In the genomic region with DNA sequence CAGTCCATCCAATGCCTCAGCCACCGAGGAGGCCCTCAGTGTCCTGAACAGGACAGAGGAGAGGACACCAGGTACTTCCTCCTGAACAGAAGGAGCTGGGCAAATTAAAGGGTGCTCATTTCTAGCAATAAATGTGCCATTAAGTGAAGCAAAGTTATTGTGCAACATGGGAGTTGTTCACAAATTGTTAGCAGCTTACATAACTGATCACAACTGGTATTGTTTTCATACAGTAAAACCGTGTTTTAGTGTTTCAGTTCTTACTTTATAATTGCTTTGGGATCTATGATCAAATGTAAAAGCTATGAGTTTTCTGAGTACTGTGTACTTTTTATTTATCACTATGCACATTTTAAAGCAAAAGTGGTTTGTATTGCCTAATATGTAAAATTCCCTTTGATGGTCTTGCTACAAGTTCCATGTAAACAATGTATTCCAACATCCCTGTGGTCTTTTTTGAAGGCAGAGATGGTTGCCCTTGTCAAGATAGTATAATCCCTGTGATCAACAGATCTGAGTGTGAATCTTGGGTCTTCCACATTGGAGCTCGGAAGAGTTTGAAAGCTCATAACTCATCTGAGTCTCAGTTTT, we compare ENCODE assay signal across 25 cellular contexts.
"Had no signal": no experiment of that assay in that cellular context is flagged by ENCODE, and none has a peak within 500 bp of the region (broad histone marks: within the 10 kb centered on the region; RNA-seq: fewer than 3 reads in every experiment).

No MANE protein-coding gene starts in this region.

- H3K79me2 ChIP-seq: parathyroid adenoma had no signal

- DNase-seq: cortex of kidney; endodermal cell; immature natural killer cell; left ventricle myocardium superior; mucosa of descending colon; naive B cell; stimulated activated CD4-positive, alpha-beta T cell treated with anti-CD3 and anti-CD28 coated beads, Interleukin-2, amount 100 ng/mL, for 24 hours; stimulated activated CD4-positive, alpha-beta T cell treated with anti-CD3 and anti-CD28 coated beads, Interleukin-4, amount 100 ng/mL, for 24 hours; stimulated activated naive CD4-positive, alpha-beta T cell treated with Interleukin-2 at 50 U/mL for 16 hours; stomach; thyroid gland; trophoblast cell had no signal

- H3K27ac ChIP-seq: esophagus muscularis mucosa, neutrophil, parathyroid adenoma, right atrium auricular region, stomach, thyroid gland had no signal

- H3K9ac ChIP-seq: parathyroid adenoma had no signal

- H3K27me3 Mint-ChIP-seq: memory B cell; naive B cell; natural killer cell treated with Interleukin-12 subunit alpha and Interleukin-12 subunit beta and Interleukin-15 and Interleukin-18, amount 100 ng/mL, for 72 hours; progenitor cell of endocrine pancreas had no signal

- H3K9me3 Mint-ChIP-seq: endodermal cell; memory B cell; mesothelial cell of epicardium; naive B cell; natural killer cell treated with Interleukin-12 subunit alpha and Interleukin-12 subunit beta and Interleukin-15 and Interleukin-18, amount 100 ng/mL, for 72 hours; neural crest cell; stimulated activated effector memory CD8-positive, alpha-beta T cell treated with anti-CD3 and anti-CD28 coated beads, Interleukin-12 subunit alpha, Interleukin-12 subunit beta, amount 100 ng/mL, for 72 hours had no signal

- H3K4me2 ChIP-seq: smooth muscle cell had no signal

- H3K36me3 Mint-ChIP-seq: immature natural killer cell; memory B cell; mesothelial cell of epicardium; naive B cell; natural killer cell treated with Interleukin-12 subunit alpha and Interleukin-12 subunit beta and Interleukin-15 and Interleukin-18, amount 100 ng/mL, for 72 hours; stimulated activated effector memory CD8-positive, alpha-beta T cell treated with anti-CD3 and anti-CD28 coated beads, Interleukin-12 subunit alpha, Interleukin-12 subunit beta, amount 100 ng/mL, for 72 hours had no signal

- H3K27me3 ChIP-seq: esophagus muscularis mucosa, neutrophil, right atrium auricular region, stomach, thyroid gland had no signal

- H3K4me1 ChIP-seq: esophagus muscularis mucosa, parathyroid adenoma, right atrium auricular region, thyroid gland had no signal

- H3K9me3 ChIP-seq: esophagus muscularis mucosa, mucosa of descending colon, neutrophil, right atrium auricular region, stomach, thyroid gland had no signal

- ATAC-seq: left ventricle myocardium superior; mucosa of descending colon; natural killer cell treated with Interleukin-12 subunit alpha and Interleukin-12 subunit beta and Interleukin-15 and Interleukin-18, amount 100 ng/mL, for 72 hours; sciatic nerve had no signal

- H3K27ac Mint-ChIP-seq: endodermal cell; immature natural killer cell; memory B cell; mesothelial cell of epicardium; naive B cell; natural killer cell treated with Interleukin-12 subunit alpha and Interleukin-12 subunit beta and Interleukin-15 and Interleukin-18, amount 100 ng/mL, for 72 hours; progenitor cell of endocrine pancreas; stimulated activated effector memory CD8-positive, alpha-beta T cell treated with anti-CD3 and anti-CD28 coated beads, Interleukin-12 subunit alpha, Interleukin-12 subunit beta, amount 100 ng/mL, for 72 hours had no signal

- H3K4me3 ChIP-seq: esophagus muscularis mucosa, lung, mucosa of descending colon, right atrium auricular region, smooth muscle cell, stomach, thyroid gland had no signal

- H3K36me3 ChIP-seq: esophagus muscularis mucosa, neutrophil, right atrium auricular region, stomach, thyroid gland had no signal

- H3K4me3 Mint-ChIP-seq: endodermal cell; immature natural killer cell; memory B cell; mesothelial cell of epicardium; naive B cell; natural killer cell treated with Interleukin-12 subunit alpha and Interleukin-12 subunit beta and Interleukin-15 and Interleukin-18, amount 100 ng/mL, for 72 hours; neural crest cell; stimulated activated effector memory CD8-positive, alpha-beta T cell treated with anti-CD3 and anti-CD28 coated beads, Interleukin-12 subunit alpha, Interleukin-12 subunit beta, amount 100 ng/mL, for 72 hours had no signal

- H2AFZ ChIP-seq: parathyroid adenoma had no signal

- H3K4me1 Mint-ChIP-seq: endodermal cell; immature natural killer cell; memory B cell; mesothelial cell of epicardium; naive B cell; neural crest cell; stimulated activated effector memory CD8-positive, alpha-beta T cell treated with anti-CD3 and anti-CD28 coated beads, Interleukin-12 subunit alpha, Interleukin-12 subunit beta, amount 100 ng/mL, for 72 hours had no signal
